8 cellular contexts compared by ENCODE assay signal in genomic region chr13:98445340-98446233, GRCh38.
DNase-seq lines count a peak whose midpoint lies in the region; ATAC-seq and TF ChIP-seq lines count a peak whose summit lies in the region.

No MANE protein-coding gene starts in this region.

- ATAC-seq in GM21717 (IDR thresholded peaks at IDR 0.05; ENCODE audit: unreplicated experiment), result peak; percentile 92
- ATAC-seq in T-helper 17 cell, result peak; percentile 93

- peak overlapping the region; percentile 88 for H3K27ac Mint-ChIP-seq in T-helper 17 cell

- H3K9me3 ChIP-seq in T-helper 17 cell (ENCODE audit: control insufficient read depth, low read length, poor library complexity, severe bottlenecking), result no peaks in the 10 kb centered on the region

- H3K4me3 Mint-ChIP-seq in T-helper 17 cell, result no peak overlapping the region

- DNase-seq in GM10248 (ENCODE audit: extremely low spot score) (peak; percentile 91), KBM-7 (peak; percentile 71), T-helper 17 cell (peak; percentile 67 to 70 (median 69)), amniotic epithelial cell (ENCODE audit: low read depth) (peak; percentile 28), hepatic stellate cell (ENCODE audit: low spot score) (peak; percentile 78), NCI-H446 treated with DMSO at 0.1 percent for 48 hours (lab: John Stamatoyannopoulos, UW) (no peak)
- DNase-seq in stimulated activated CD4-positive, alpha-beta T cell treated with anti-CD3 and anti-CD28 coated beads, Interleukin-12 subunit alpha, Interleukin-12 subunit beta, amount 100 ng/mL, for 48 hours (ENCODE audit: low read depth in 2 of 3, low spot score in 1 of 3), result peak; percentile 66 to 84 (median 68)

- no peaks in the 10 kb centered on the region for H3K27me3 Mint-ChIP-seq in T-helper 17 cell

- CTCF ChIA-PET in GM10248 (lab: Yijun Ruan, JAX), result interaction anchor here (0.6 to 8.8 kb wide), 60 partner anchors 10 to 1022 kb away, joined by 3 to 208 read pairs (median 5); no protein-coding TSS in a partner anchor

- POLR2A ChIA-PET in GM10248 (lab: Yijun Ruan, JAX), result no interaction called here

- peak; percentile 99 for TF ChIP-seq CTCF in GM10248 (IDR thresholded peaks at IDR 0.05; ENCODE audit: control extremely low read depth, extremely low read depth, low read depth, missing control alignments)

- in situ Hi-C loops in KBM-7 (cut with MboI; ENCODE audit: low pct_unique_long_range_greater_than_20kb, low sequenced_read_pairs), result loop anchor here (25.0 kb wide), 1 partner anchor 583 kb away; no protein-coding TSS in a partner anchor

- H3K36me3 Mint-ChIP-seq in T-helper 17 cell (ENCODE audit: low read depth), result no peaks in the 10 kb centered on the region

- H3K4me1 Mint-ChIP-seq in T-helper 17 cell, result peaks cover 14% of the 10 kb centered on the region
